Comparison of ENCODE assay signal across 33 cellular contexts in genomic region chr22:37326726-37327125, GRCh38. TPM values are rescaled to one million over a fixed set of nuclear protein-coding genes. Genes with fewer than 3 reads are reported as not detected.
DNase-seq lines count a peak whose midpoint lies in the region; ATAC-seq, FAIRE-seq and TF ChIP-seq lines count a peak whose summit lies in the region.
"Had no signal": no experiment of that assay in that cellular context is flagged by ENCODE, and none has a peak within 500 bp of the region (broad histone marks: within the 10 kb centered on the region; RNA-seq: fewer than 3 reads in every experiment).

No MANE protein-coding gene starts in this region.

- WGBS in pancreas, 2 donors: 7 to 14% methylated on average over 7 of the region's 7 CpGs

- H3K36me3 Mint-ChIP-seq in Calu3 (ENCODE audit: insufficient read depth, unreplicated experiment): peaks cover 34% of the 10 kb centered on the region
- H3K36me3 Mint-ChIP-seq: activated CD4-positive, alpha-beta memory T cell treated with anti-CD3 and anti-CD28 coated beads for 36 hours; activated naive CD4-positive, alpha-beta T cell treated with anti-CD3 and anti-CD28 coated beads, Interleukin-2, amount 50 U/mL, for 72 hours; immature natural killer cell; natural killer cell had no signal

- TF ChIP-seq CTCF in Calu3 (IDR thresholded peaks at IDR 0.05; ENCODE audit: unreplicated experiment): no peak
- no peak for TF ChIP-seq CTCF in PC-3 (conservative IDR thresholded peaks at IDR 0.05; ENCODE audit: low read depth, low read length)
- TF ChIP-seq CTCF in pancreas (IDR thresholded peaks at IDR 0.05): no peak
- no peak for TF ChIP-seq CTCF in ascending aorta (IDR thresholded peaks at IDR 0.05)

- H3K27me3 ChIP-seq in PC-3 (ENCODE audit: low read length) (no peaks in the 10 kb centered on the region), pancreas (peaks cover 0 to 13% (median 1%) of the 10 kb centered on the region in 4 donors), ascending aorta (peaks cover 20% of the 10 kb centered on the region)

- no peak overlapping the region for H3K4me3 ChIP-seq in PC-3 (ENCODE audit: low read length)
- H3K4me3 ChIP-seq in pancreas: no peak overlapping the region
- no peak overlapping the region for H3K4me3 ChIP-seq in ascending aorta
- H3K4me3 ChIP-seq: gastrocnemius medialis, HAP-1, SJCRH30, spleen, upper lobe of left lung had no signal

- peak overlapping the region; percentile 8 for H3K4me3 Mint-ChIP-seq in Calu3 (ENCODE audit: low read depth, unreplicated experiment)
- H3K4me3 Mint-ChIP-seq: activated CD4-positive, alpha-beta memory T cell treated with anti-CD3 and anti-CD28 coated beads for 36 hours; activated T-helper 17 cell treated with anti-CD3 and anti-CD28 coated beads, Interleukin-2, amount 50 U/mL, for 72 hours; dendritic cell treated with granulocyte-macrophage colony-stimulating factor and Interleukin-4, amounts not matched to agents 40 ng/mL and 50 ng/mL, for 4 days; endodermal cell; immature natural killer cell; natural killer cell had no signal

- H3K9ac ChIP-seq in PC-3 (ENCODE audit: low read length): peak overlapping the region; percentile 81

- H3K9me2 ChIP-seq in PC-3 (replicated peaks; ENCODE audit: low read length): no peaks in the 10 kb centered on the region

- no peaks in the 10 kb centered on the region for H3K27me3 Mint-ChIP-seq in Calu3 (ENCODE audit: unreplicated experiment)

- peaks cover 60% of the 10 kb centered on the region for H3K4me1 Mint-ChIP-seq in Calu3 (ENCODE audit: low read depth, unreplicated experiment)
- H3K4me1 Mint-ChIP-seq: immature natural killer cell, natural killer cell had no signal

- no peak for FAIRE-seq in pancreas (lab: Jason Lieb, UNC)

- H3K27ac Mint-ChIP-seq in Calu3 (ENCODE audit: unreplicated experiment): peak overlapping the region; percentile 58
- H3K27ac Mint-ChIP-seq: activated CD4-positive, alpha-beta memory T cell treated with anti-CD3 and anti-CD28 coated beads for 36 hours; activated naive CD4-positive, alpha-beta T cell treated with anti-CD3 and anti-CD28 coated beads, Interleukin-2, amount 50 U/mL, for 72 hours; activated T-helper 17 cell treated with anti-CD3 and anti-CD28 coated beads, Interleukin-2, amount 50 U/mL, for 72 hours; dendritic cell treated with granulocyte-macrophage colony-stimulating factor and Interleukin-4, amounts not matched to agents 40 ng/mL and 50 ng/mL, for 4 days; endodermal cell; natural killer cell had no signal

- peaks cover 71% of the 10 kb centered on the region for H3K4me1 ChIP-seq in PC-3 (ENCODE audit: insufficient read depth, low read length)
- H3K4me1 ChIP-seq in pancreas: peaks cover 0 to 25% (median 7%) of the 10 kb centered on the region in 3 donors
- no peaks in the 10 kb centered on the region for H3K4me1 ChIP-seq in ascending aorta
- H3K4me1 ChIP-seq: gastrocnemius medialis, HAP-1, SJCRH30 had no signal

- no peaks in the 10 kb centered on the region for H3K9me3 ChIP-seq in PC-3 (ENCODE audit: low read length)
- no peaks in the 10 kb centered on the region for H3K9me3 ChIP-seq in pancreas
- no peaks in the 10 kb centered on the region for H3K9me3 ChIP-seq in ascending aorta
- H3K9me3 ChIP-seq: BE2C, gastrocnemius medialis, HAP-1, SJCRH30, spleen, upper lobe of left lung had no signal

- no peak overlapping the region for H2AFZ ChIP-seq in PC-3 (ENCODE audit: low read length)

- H3K79me2 ChIP-seq in PC-3 (ENCODE audit: low read length): 0 out of 2 replicates have a peak, but pooled peaks cover 3% of the 10 kb centered on the region

- no peaks in the 10 kb centered on the region for H4K20me1 ChIP-seq in PC-3 (ENCODE audit: low read length)

- CTCF ChIA-PET in Calu3 (lab: Charles Lee) (interaction anchor here (0.6 to 0.7 kb wide), 3 partner anchors 12 to 132 kb away, joined by 3 read pairs; no protein-coding TSS in a partner anchor), PC-3 (lab: Charles Lee) (no interaction called here)

- H3K27ac ChIP-seq in PC-3 (ENCODE audit: low read length): peak overlapping the region; percentile 100
- peak overlapping the region in 3 of 4 donors; percentile 20 to 73 (median 58) for H3K27ac ChIP-seq in pancreas
- H3K27ac ChIP-seq in ascending aorta: no peak overlapping the region
- H3K27ac ChIP-seq: gastrocnemius medialis, HL-60, SJCRH30, spleen had no signal

- no TSS peak for BruUV-seq in Calu3 (replicated peaks; lab: Mats Ljungman, UMichigan)
- BruUV-seq in PC-3 (replicated peaks; lab: Mats Ljungman, UMichigan): no TSS peak

- intact Hi-C loops in Calu3 (cut with micrococcal nuclease; ENCODE audit: unreplicated experiment): no loop called here
- intact Hi-C loops in PC-3 (cut with micrococcal nuclease): loop anchor here (5.0 kb wide), 1 partner anchor 106 kb away; no protein-coding TSS in a partner anchor
- intact Hi-C loops in left colon (cut with DNase I, micrococcal nuclease): no loop called here
- intact Hi-C loops in pancreas (cut with DNase I): no loop called here
- intact Hi-C loops in ascending aorta (cut with DNase I): no loop called here

- H3K9me3 Mint-ChIP-seq in Calu3 (ENCODE audit: low read depth, unreplicated experiment): no peaks in the 10 kb centered on the region
- H3K9me3 Mint-ChIP-seq: activated CD4-positive, alpha-beta memory T cell treated with anti-CD3 and anti-CD28 coated beads for 36 hours; activated naive CD4-positive, alpha-beta T cell treated with anti-CD3 and anti-CD28 coated beads, Interleukin-2, amount 50 U/mL, for 72 hours; activated T-helper 17 cell treated with anti-CD3 and anti-CD28 coated beads, Interleukin-2, amount 50 U/mL, for 72 hours; dendritic cell treated with granulocyte-macrophage colony-stimulating factor and Interleukin-4, amounts not matched to agents 40 ng/mL and 50 ng/mL, for 4 days; endodermal cell; immature natural killer cell; natural killer cell had no signal

- H3F3A ChIP-seq in PC-3 (ENCODE audit: low read length, unreplicated experiment): no peaks in the 10 kb centered on the region

- POLR2A ChIA-PET in PC-3 (lab: Charles Lee; ENCODE audit: unreplicated experiment): no interaction called here

- ATAC-seq in PC-3 (no peak), left colon (peak; percentile 75), pancreas (peak; percentile 85 to 95 (median 90)), HG03520 (IDR thresholded peaks at IDR 0.05; ENCODE audit: unreplicated experiment) (no peak)
- ATAC-seq: activated naive CD4-positive, alpha-beta T cell treated with anti-CD3 and anti-CD28 coated beads, Interleukin-2, amount 50 U/mL, for 72 hours; activated T-helper 17 cell treated with anti-CD3 and anti-CD28 coated beads, Interleukin-2, amount 50 U/mL, for 72 hours; gastrocnemius medialis; natural killer cell; Panc1 had no signal

- H3K36me3 ChIP-seq in PC-3 (ENCODE audit: low read depth, low read length) (no peaks in the 10 kb centered on the region), pancreas (no peaks in the 10 kb centered on the region), ascending aorta (no peaks in the 10 kb centered on the region)
- H3K36me3 ChIP-seq: BE2C, gastrocnemius medialis, HAP-1, SJCRH30, spleen, upper lobe of left lung had no signal

- H3K4me2 ChIP-seq in PC-3 (ENCODE audit: low read length): peak overlapping the region; percentile 65; the same call in 1 of the 2 replicates

- DNase-seq in Calu3: peak; percentile 75
- DNase-seq in PC-3: peak; percentile 53
- peak; percentile 62 to 71 for DNase-seq in left colon
- peak; percentile 73 to 87 (median 83) for DNase-seq in pancreas
- no peak for DNase-seq in T-helper 1 cell
- DNase-seq in ascending aorta (ENCODE audit: low spot score in 2 of 2): no peak
- DNase-seq in activated CD8-positive, alpha-beta memory T cell treated with anti-CD3 and anti-CD28 coated beads, Interleukin-2, amount 50 U/mL, for 4 hours: no peak
- DNase-seq: ACHN; activated CD4-positive, alpha-beta memory T cell treated with anti-CD3 and anti-CD28 coated beads for 36 hours; activated CD4-positive, CD25-positive, alpha-beta regulatory T cell; activated CD8-positive, alpha-beta memory T cell treated with anti-CD3 and anti-CD28 coated beads, Interleukin-2, amount 50 U/mL, for 48 hours; BE2C; DMS79 treated with DMSO at 0.1 percent for 48 hours; endodermal cell; gastrocnemius medialis; hippocampal formation; immature natural killer cell; midbrain; natural killer cell; NCI-H1105; NCI-H1930; NCI-H524 treated with DMSO at 0.1 percent for 48 hours; retina; SJCRH30; spleen had no signal

RNA-seq across cellular contexts. Expression of gene CYTH4, which starts 44.4 kb away (rescaled TPM):
- total RNA-seq in Calu3 (2022) (0.38 and 0.59 TPM in 2 replicates), PC-3 (2014; rRNA removed) (1.9 and 4.6 TPM in 2 replicates), left colon (10 to 100 TPM in 1 of 2 donors, 1 to 10 TPM in 1; 2.6 to 10.4 TPM), pancreas (10 to 100 TPM in 2 of 6 donors, 1 to 10 TPM in 3, under 1 TPM in 1; 0.79 to 12.0 (median 3.4) TPM), ascending aorta (130 TPM)
- 1 to 10 TPM; 2.0 to 3.5 TPM for polyA plus RNA-seq in pancreas
- total RNA-seq: endodermal cell, SJCRH30 had no signal

Comparison
In these comparisons a context has a peak if more than half of its experiments do, and no peak if none do; other contexts are left out.
1. DNase-seq: peak in Calu3 (single experiment), PC-3 (single experiment), left colon (2 of 2) and pancreas (6 of 6); none in T-helper 1 cell (0 of 5), ascending aorta (0 of 2) and activated CD8-positive, alpha-beta memory T cell treated with anti-CD3 and anti-CD28 coated beads, Interleukin-2, amount 50 U/mL, for 4 hours (single experiment).
2. ATAC-seq: peak in left colon (single experiment) and pancreas (4 of 4); none in PC-3 (single experiment) and HG03520 (single experiment).
3. H3K27ac ChIP-seq: peak in PC-3 (single experiment) and pancreas (3 of 4); none in ascending aorta (0 of 2).
4. RNA of gene CYTH4, which starts 44.4 kb away (total RNA-seq): 130 TPM in ascending aorta (single experiment); 2.6 to 10.4 TPM in left colon, 0.79 to 12.0 TPM in pancreas, 1.9 to 4.6 TPM in PC-3 and 0.38 to 0.59 TPM in Calu3; every median in the first group is over 10 times any median in the second.